ENCODE assay signal across 17 cellular contexts in the genomic region with DNA sequence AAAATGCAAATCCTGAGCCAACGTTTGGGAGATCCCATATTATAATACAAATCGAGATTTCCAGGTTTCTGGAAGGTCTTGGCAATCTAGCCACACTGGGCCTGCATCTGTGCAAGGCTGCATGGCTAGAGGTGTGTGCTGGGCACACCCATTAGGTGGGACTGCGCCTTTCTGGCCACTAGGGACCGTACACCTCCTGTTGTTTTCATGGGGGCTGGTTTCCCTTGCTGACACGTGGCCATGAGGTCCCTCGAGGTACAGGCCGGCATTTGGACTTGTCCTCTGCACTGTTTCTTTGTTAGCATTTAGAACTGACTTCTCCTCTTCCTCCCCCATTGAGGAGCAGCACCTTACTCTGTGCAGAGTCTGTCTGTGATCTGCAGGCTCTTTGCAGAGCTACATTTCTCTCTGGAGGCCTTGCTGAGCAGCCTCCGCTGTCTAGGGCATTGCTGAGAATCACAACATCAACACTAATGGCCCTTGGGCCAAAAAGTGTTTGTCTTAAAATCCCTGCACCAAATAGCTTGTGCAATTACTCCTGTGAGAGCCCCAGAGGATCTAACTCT.
A peak's percentile ranks its signal among the peaks of the same experiment; 100 is the strongest.
DNase-seq lines count a peak whose midpoint lies in the region; ATAC-seq and TF ChIP-seq lines count a peak whose summit lies in the region.
"Had no signal": no experiment of that assay in that cellular context is flagged by ENCODE, and none has a peak within 500 bp of the region (broad histone marks: within the 10 kb centered on the region; RNA-seq: fewer than 3 reads in every experiment).

No MANE protein-coding gene starts in this region.

- H3K36me3 Mint-ChIP-seq in GM23338 (ENCODE audit: low read depth) (peaks cover 4% of the 10 kb centered on the region; the same call in 2 of the 3 replicates), progenitor cell of endocrine pancreas (ENCODE audit: insufficient read depth) (peaks cover 11% of the 10 kb centered on the region)
- H3K36me3 Mint-ChIP-seq in activated CD4-positive, alpha-beta T cell treated with anti-CD3 and anti-CD28 coated beads, Interleukin-2, amount 10 ng/mL, durations not matched to agents 24 days and 14 days (ENCODE audit: low read depth): no peaks in the 10 kb centered on the region

- H3K9me2 ChIP-seq in GM23338 (ENCODE audit: insufficient read depth): no peaks in the 10 kb centered on the region

- DNase-seq in NCI-H1417 (lab: John Stamatoyannopoulos, UW): peak; percentile 39 to 67 (median 44)
- DNase-seq in NCI-H1417 treated with DMSO at 0.1 percent for 48 hours (lab: John Stamatoyannopoulos, UW): no peak
- DNase-seq in GM23338 (ENCODE audit: low spot score): no peak
- DNase-seq in astrocyte of the spinal cord (ENCODE audit: low read depth, low spot score): no peak
- no peak for DNase-seq in progenitor cell of endocrine pancreas (ENCODE audit: low spot score, unreplicated experiment)
- DNase-seq in SHP77 (lab: John Stamatoyannopoulos, UW): no peak
- no peak for DNase-seq in activated CD4-positive, alpha-beta T cell treated with anti-CD3 and anti-CD28 coated beads, Interleukin-2, amount 10 ng/mL, durations not matched to agents 24 days and 14 days
- DNase-seq: activated CD8-positive, alpha-beta memory T cell treated with anti-CD3 and anti-CD28 coated beads, Interleukin-2, amount 50 U/mL, for 48 hours; activated naive CD4-positive, alpha-beta T cell treated with anti-CD3 and anti-CD28 coated beads for 36 hours; CD4-positive, alpha-beta T cell; dorsolateral prefrontal cortex; left cardiac atrium; NCI-H1105 treated with DMSO at 0.1 percent for 48 hours; NCI-H526 had no signal

- intact Hi-C loops in activated CD4-positive, alpha-beta T cell treated with anti-CD3 and anti-CD28 coated beads, Interleukin-2, amount 10 ng/mL, durations not matched to agents 24 days and 14 days (cut with micrococcal nuclease): no loop called here

- no peaks in the 10 kb centered on the region for H3K27me3 ChIP-seq in GM23338 (ENCODE audit: insufficient read depth)
- H3K27me3 ChIP-seq: dorsolateral prefrontal cortex, suprapubic skin had no signal

- H3F3A ChIP-seq in GM23338 (replicated peaks; ENCODE audit: low read depth): 0 out of 2 replicates have a peak, but pooled peaks cover 3% of the 10 kb centered on the region

- H3K36me3 ChIP-seq in GM23338 (ENCODE audit: insufficient read depth): no peaks in the 10 kb centered on the region
- H3K36me3 ChIP-seq: prostate gland, suprapubic skin had no signal

- H3K9me3 Mint-ChIP-seq in GM23338: no peaks in the 10 kb centered on the region
- H3K9me3 Mint-ChIP-seq in progenitor cell of endocrine pancreas (ENCODE audit: low read depth): no peaks in the 10 kb centered on the region
- H3K9me3 Mint-ChIP-seq in activated CD4-positive, alpha-beta T cell treated with anti-CD3 and anti-CD28 coated beads, Interleukin-2, amount 10 ng/mL, durations not matched to agents 24 days and 14 days: no peaks in the 10 kb centered on the region
- H3K9me3 Mint-ChIP-seq: activated naive CD4-positive, alpha-beta T cell treated with anti-CD3 and anti-CD28 coated beads for 36 hours; CD4-positive, alpha-beta T cell had no signal

- H3K27ac ChIP-seq in GM23338 (ENCODE audit: low read depth): no peak overlapping the region; the same call in 1 of the 2 replicates
- H3K27ac ChIP-seq: dorsolateral prefrontal cortex, prostate gland, suprapubic skin had no signal

- H3K4me3 ChIP-seq in GM23338 (no peak overlapping the region), astrocyte of the spinal cord (ENCODE audit: low read depth, low read length) (no peak overlapping the region)
- H3K4me3 ChIP-seq: dorsolateral prefrontal cortex, prostate gland, suprapubic skin had no signal

- peaks cover 14% of the 10 kb centered on the region for H3K79me2 ChIP-seq in GM23338 (replicated peaks; ENCODE audit: insufficient read depth)

- no peak overlapping the region for H3K27ac Mint-ChIP-seq in GM23338
- H3K27ac Mint-ChIP-seq in progenitor cell of endocrine pancreas: no peak overlapping the region
- no peak overlapping the region for H3K27ac Mint-ChIP-seq in activated CD4-positive, alpha-beta T cell treated with anti-CD3 and anti-CD28 coated beads, Interleukin-2, amount 10 ng/mL, durations not matched to agents 24 days and 14 days
- H3K27ac Mint-ChIP-seq: activated naive CD4-positive, alpha-beta T cell treated with anti-CD3 and anti-CD28 coated beads for 36 hours; CD4-positive, alpha-beta T cell had no signal

- no peak overlapping the region for H2AFZ ChIP-seq in GM23338

- in situ Hi-C loops in astrocyte of the spinal cord (cut with HindIII; ENCODE audit: low sequenced_read_pairs): no loop called here

- H3K4me1 Mint-ChIP-seq in GM23338: peaks cover 42% of the 10 kb centered on the region
- peaks cover 34% of the 10 kb centered on the region for H3K4me1 Mint-ChIP-seq in progenitor cell of endocrine pancreas (ENCODE audit: low read depth)
- H3K4me1 Mint-ChIP-seq in activated CD4-positive, alpha-beta T cell treated with anti-CD3 and anti-CD28 coated beads, Interleukin-2, amount 10 ng/mL, durations not matched to agents 24 days and 14 days: no peaks in the 10 kb centered on the region

- peaks cover 6% of the 10 kb centered on the region; the same call in 1 of the 2 replicates for H4K20me1 ChIP-seq in GM23338 (replicated peaks; ENCODE audit: insufficient read depth)

- H3K4me2 ChIP-seq in GM23338: peak overlapping the region; percentile 36; the same call in 1 of the 2 replicates

- ATAC-seq in GM23338: peak; percentile 62
- no peak for ATAC-seq in HG03025 (IDR thresholded peaks at IDR 0.05; ENCODE audit: low FRiP score, unreplicated experiment)
- ATAC-seq: left cardiac atrium had no signal

- H3K4me1 ChIP-seq in GM23338 (ENCODE audit: insufficient read depth): peaks cover 21% of the 10 kb centered on the region

- no peaks in the 10 kb centered on the region for H3K27me3 Mint-ChIP-seq in GM23338 (ENCODE audit: insufficient read depth, low read depth, poor library complexity)
- H3K27me3 Mint-ChIP-seq in progenitor cell of endocrine pancreas: no peaks in the 10 kb centered on the region
- peaks cover 12% of the 10 kb centered on the region for H3K27me3 Mint-ChIP-seq in activated CD4-positive, alpha-beta T cell treated with anti-CD3 and anti-CD28 coated beads, Interleukin-2, amount 10 ng/mL, durations not matched to agents 24 days and 14 days
- H3K27me3 Mint-ChIP-seq: CD4-positive, alpha-beta T cell had no signal

- H3K4me3 Mint-ChIP-seq in GM23338 (no peak overlapping the region), progenitor cell of endocrine pancreas (ENCODE audit: low read depth) (no peak overlapping the region)
- H3K4me3 Mint-ChIP-seq in activated CD4-positive, alpha-beta T cell treated with anti-CD3 and anti-CD28 coated beads, Interleukin-2, amount 10 ng/mL, durations not matched to agents 24 days and 14 days: no peak overlapping the region
- H3K4me3 Mint-ChIP-seq: activated naive CD4-positive, alpha-beta T cell treated with anti-CD3 and anti-CD28 coated beads for 36 hours; CD4-positive, alpha-beta T cell had no signal

- TF ChIP-seq CTCF in GM23338 (conservative IDR thresholded peaks at IDR 0.05; ENCODE audit: low read depth in 2 of 2) (peak; percentile 34 to 36; a peak in 3 of 4 replicates), astrocyte of the spinal cord (IDR thresholded peaks at IDR 0.05; ENCODE audit: low read depth, low read length) (peak; percentile 10), progenitor cell of endocrine pancreas (IDR thresholded peaks at IDR 0.05; ENCODE audit: unreplicated experiment) (peak; percentile 14)

TF ChIP-seq in GM23338, 12 proteins besides CTCF, POLR2A, EP300 and RAD21 (continues in another document):
- TF ChIP-seq STAT1 (IDR thresholded peaks at IDR 0.05; ENCODE audit: unreplicated experiment) (no peak), NANOG (IDR thresholded peaks at IDR 0.05; ENCODE audit: borderline replicate concordance) (no peak), CREB1 (CRISPR knock-in tag; IDR thresholded peaks at IDR 0.05; ENCODE audit: low read depth) (no peak), POLR2AphosphoS5 (IDR thresholded peaks at IDR 0.05; ENCODE audit: low read depth) (no peak), JUNB (IDR thresholded peaks at IDR 0.05; ENCODE audit: unreplicated experiment) (no peak), ZNF331 (CRISPR knock-in tag; IDR thresholded peaks at IDR 0.05; ENCODE audit: low read depth) (no peak), ZNF114 (CRISPR knock-in tag; IDR thresholded peaks at IDR 0.05) (no peak)
- TF ChIP-seq, protein P1, sequence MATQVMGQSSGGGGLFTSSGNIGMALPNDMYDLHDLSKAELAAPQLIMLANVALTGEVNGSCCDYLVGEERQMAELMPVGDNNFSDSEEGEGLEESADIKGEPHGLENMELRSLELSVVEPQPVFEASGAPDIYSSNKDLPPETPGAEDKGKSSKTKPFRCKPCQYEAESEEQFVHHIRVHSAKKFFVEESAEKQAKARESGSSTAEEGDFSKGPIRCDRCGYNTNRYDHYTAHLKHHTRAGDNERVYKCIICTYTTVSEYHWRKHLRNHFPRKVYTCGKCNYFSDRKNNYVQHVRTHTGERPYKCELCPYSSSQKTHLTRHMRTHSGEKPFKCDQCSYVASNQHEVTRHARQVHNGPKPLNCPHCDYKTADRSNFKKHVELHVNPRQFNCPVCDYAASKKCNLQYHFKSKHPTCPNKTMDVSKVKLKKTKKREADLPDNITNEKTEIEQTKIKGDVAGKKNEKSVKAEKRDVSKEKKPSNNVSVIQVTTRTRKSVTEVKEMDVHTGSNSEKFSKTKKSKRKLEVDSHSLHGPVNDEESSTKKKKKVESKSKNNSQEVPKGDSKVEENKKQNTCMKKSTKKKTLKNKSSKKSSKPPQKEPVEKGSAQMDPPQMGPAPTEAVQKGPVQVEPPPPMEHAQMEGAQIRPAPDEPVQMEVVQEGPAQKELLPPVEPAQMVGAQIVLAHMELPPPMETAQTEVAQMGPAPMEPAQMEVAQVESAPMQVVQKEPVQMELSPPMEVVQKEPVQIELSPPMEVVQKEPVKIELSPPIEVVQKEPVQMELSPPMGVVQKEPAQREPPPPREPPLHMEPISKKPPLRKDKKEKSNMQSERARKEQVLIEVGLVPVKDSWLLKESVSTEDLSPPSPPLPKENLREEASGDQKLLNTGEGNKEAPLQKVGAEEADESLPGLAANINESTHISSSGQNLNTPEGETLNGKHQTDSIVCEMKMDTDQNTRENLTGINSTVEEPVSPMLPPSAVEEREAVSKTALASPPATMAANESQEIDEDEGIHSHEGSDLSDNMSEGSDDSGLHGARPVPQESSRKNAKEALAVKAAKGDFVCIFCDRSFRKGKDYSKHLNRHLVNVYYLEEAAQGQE (IDR thresholded peaks at IDR 0.05; ENCODE audit: unreplicated experiment): no peak
- TF ChIP-seq, protein P2, sequence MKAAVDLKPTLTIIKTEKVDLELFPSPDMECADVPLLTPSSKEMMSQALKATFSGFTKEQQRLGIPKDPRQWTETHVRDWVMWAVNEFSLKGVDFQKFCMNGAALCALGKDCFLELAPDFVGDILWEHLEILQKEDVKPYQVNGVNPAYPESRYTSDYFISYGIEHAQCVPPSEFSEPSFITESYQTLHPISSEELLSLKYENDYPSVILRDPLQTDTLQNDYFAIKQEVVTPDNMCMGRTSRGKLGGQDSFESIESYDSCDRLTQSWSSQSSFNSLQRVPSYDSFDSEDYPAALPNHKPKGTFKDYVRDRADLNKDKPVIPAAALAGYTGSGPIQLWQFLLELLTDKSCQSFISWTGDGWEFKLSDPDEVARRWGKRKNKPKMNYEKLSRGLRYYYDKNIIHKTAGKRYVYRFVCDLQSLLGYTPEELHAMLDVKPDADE (IDR thresholded peaks at IDR 0.05): no peak

Comparison
In these comparisons a context has a peak if more than half of its experiments do, and no peak if none do; other contexts are left out.
1. DNase-seq: peak in NCI-H1417 (3 of 3); none in NCI-H1417 treated with DMSO at 0.1 percent for 48 hours (single experiment), GM23338 (single experiment), astrocyte of the spinal cord (single experiment), progenitor cell of endocrine pancreas (single experiment), SHP77 (0 of 2) and activated CD4-positive, alpha-beta T cell treated with anti-CD3 and anti-CD28 coated beads, Interleukin-2, amount 10 ng/mL, durations not matched to agents 24 days and 14 days (single experiment).
2. Peak in every context shown above with its lines, with median percentiles within 50 percentile points of each other: CTCF ChIP-seq.